Comparison of ENCODE assay signal across 1 cellular context in genomic region chr2:129885735-129886134, GRCh38.
TF ChIP-seq lines count a peak whose summit lies in the region.

No MANE protein-coding gene starts in this region.

TF ChIP-seq in K562, 482 proteins besides CTCF, POLR2A, EP300 and RAD21 (continued from another document):
- TF ChIP-seq MITF (IDR thresholded peaks at IDR 0.05) (no peak), PTRF (tag; IDR thresholded peaks at IDR 0.05) (no peak), E2F5 (CRISPR knock-in tag; IDR thresholded peaks at IDR 0.05) (no peak), ZNF212 (CRISPR knock-in tag; IDR thresholded peaks at IDR 0.05) (no peak)
TF ChIP-seq in K562: peak in this region for 0.
